In genomic region chr5:78638973-78639669, GRCh38 we compare ENCODE assay signal across 10 cellular contexts. TPM values are rescaled to one million over a fixed set of nuclear protein-coding genes. Genes with fewer than 3 reads are reported as not detected.
DNase-seq lines count a peak whose midpoint lies in the region; ATAC-seq and TF ChIP-seq lines count a peak whose summit lies in the region.
"Had no signal": no experiment of that assay in that cellular context is flagged by ENCODE, and none has a peak within 500 bp of the region (broad histone marks: within the 10 kb centered on the region; RNA-seq: fewer than 3 reads in every experiment).

No MANE protein-coding gene starts in this region.

- peak overlapping the region; percentile 20 to 76 (median 61) for H3K4me3 Mint-ChIP-seq in brain

- H2BK120ac ChIP-seq in neuronal stem cell (ENCODE audit: low read depth, low read length), result no peak overlapping the region

- H3K14ac ChIP-seq in neuronal stem cell (ENCODE audit: low read length), result no peak overlapping the region

- no peak for TF ChIP-seq CTCF in heart left ventricle (IDR thresholded peaks at IDR 0.05)
- no peak for TF ChIP-seq CTCF in brain (conservative IDR thresholded peaks at IDR 0.05)
- no peak for TF ChIP-seq CTCF in transverse colon (IDR thresholded peaks at IDR 0.05)
- no peak for TF ChIP-seq CTCF in foreskin fibroblast (IDR thresholded peaks at IDR 0.05; ENCODE audit: low read depth, low read length)

- H3K27ac Mint-ChIP-seq in brain, result peak overlapping the region; percentile 15 to 97 (median 84)

- peaks cover 82% of the 10 kb centered on the region for H3K4me1 Mint-ChIP-seq in brain

- 68 to 75% (median 74%) methylated on average over 4 of the region's 4 CpGs for WGBS in heart left ventricle, 4 donors
- 74 to 80% methylated on average over 4 of the region's 4 CpGs for WGBS in transverse colon (ENCODE audit: low coverage in 1 of 2), 2 donors
- WGBS in neuronal stem cell (ENCODE audit: extremely low coverage in 2 of 2, insufficient read length in 2 of 2, insufficient replicate concordance in 1 of 2), 2 donors, result no CpG with 5 or more reads among the region's 4 CpGs

- H3K79me1 ChIP-seq in neuronal stem cell (ENCODE audit: low read depth, low read length), result peaks cover 6% of the 10 kb centered on the region

- no peak overlapping the region for H2BK5ac ChIP-seq in neuronal stem cell (ENCODE audit: low read length)

- H3K27ac ChIP-seq in heart left ventricle, result peak overlapping the region in 9 of 12 donors; percentile 17 to 60 (median 44)
- H3K27ac ChIP-seq in transverse colon, result peak overlapping the region in 3 of 4 donors; percentile 41 to 64 (median 49)
- H3K27ac ChIP-seq in neuronal stem cell (replicated peaks; ENCODE audit: low read length), result no peak overlapping the region
- H3K27ac ChIP-seq: WERI-Rb-1 had no signal

- H4K8ac ChIP-seq in neuronal stem cell (ENCODE audit: low read depth, low read length), result no peak overlapping the region

- TF ChIP-seq POLR2A in heart left ventricle (IDR thresholded peaks at IDR 0.05) (no peak), transverse colon (IDR thresholded peaks at IDR 0.05) (no peak)

- in situ Hi-C loops in transverse colon (cut with MboI; ENCODE audit: low pct_ligation_motif_present in 1 of 4, low pct_unique_long_range_greater_than_20kb in 1 of 4, low sequenced_read_pairs in 3 of 4), result no loop called here

- H3K27me3 Mint-ChIP-seq in brain, result peaks cover 8% of the 10 kb centered on the region

- no peak overlapping the region for H3K4ac ChIP-seq in neuronal stem cell (ENCODE audit: low read length)

- TF ChIP-seq EP300 in transverse colon (IDR thresholded peaks at IDR 0.05; ENCODE audit: low read depth), result no peak

- no peak overlapping the region for H3K18ac ChIP-seq in neuronal stem cell (ENCODE audit: low read length)

- intact Hi-C loops in heart left ventricle (cut with DNase I) (loop anchor here in 4 of 10 donors (5.0 to 10.0 kb wide), 3 partner anchors 92 to 174 kb away; no protein-coding TSS in a partner anchor), left ventricle myocardium superior (cut with micrococcal nuclease) (no loop called here), transverse colon (cut with DNase I; ENCODE audit: low total_unique reads) (no loop called here)

- H3K36me3 ChIP-seq in heart left ventricle (no peaks in the 10 kb centered on the region), mucosa of stomach (ENCODE audit: control insufficient read depth, insufficient read depth, low read length) (no peaks in the 10 kb centered on the region), transverse colon (no peaks in the 10 kb centered on the region), neuronal stem cell (replicated peaks in 1 of 2; ENCODE audit: control insufficient read depth in 2 of 2, insufficient read depth in 2 of 2, low read length in 2 of 2) (peaks cover 0 to 2% of the 10 kb centered on the region in 2 donors)
- H3K36me3 ChIP-seq: WERI-Rb-1 had no signal

- H2BK12ac ChIP-seq in neuronal stem cell (ENCODE audit: low read length), result no peak overlapping the region

- H3K36me3 Mint-ChIP-seq in brain, result peaks cover 11% of the 10 kb centered on the region

- H3K9me3 Mint-ChIP-seq in brain, result peaks cover 0 to 4% (median 0%) of the 10 kb centered on the region in 5 experiments

- H3K4me3 ChIP-seq in heart left ventricle (peak overlapping the region in 1 of 12 donors; percentile 17), mucosa of stomach (ENCODE audit: low read length) (no peak overlapping the region), transverse colon (no peak overlapping the region), neuronal stem cell (ENCODE audit: low read length in 2 of 2) (no peak overlapping the region), foreskin fibroblast (ENCODE audit: low read depth in 1 of 2, low read length in 2 of 2) (no peak overlapping the region)

- H3K4me2 ChIP-seq in neuronal stem cell (ENCODE audit: insufficient read depth, low read length, poor library complexity, severe bottlenecking), result no peak overlapping the region

- H3K9me3 ChIP-seq in heart left ventricle, result no peaks in the 10 kb centered on the region
- H3K9me3 ChIP-seq in mucosa of stomach (ENCODE audit: control insufficient read depth, low read length), result no peaks in the 10 kb centered on the region
- H3K9me3 ChIP-seq in transverse colon, result no peaks in the 10 kb centered on the region
- peaks cover 0 to 1% of the 10 kb centered on the region in 2 donors for H3K9me3 ChIP-seq in neuronal stem cell (replicated peaks in 1 of 2; ENCODE audit: control insufficient read depth in 2 of 2, insufficient read depth in 1 of 2, low read depth in 1 of 2, low read length in 2 of 2)

- DNase-seq in heart left ventricle, result no peak
- no peak for DNase-seq in left ventricle myocardium superior
- DNase-seq in transverse colon, result no peak
- no peak for DNase-seq in neuronal stem cell (ENCODE audit: low spot score)
- no peak for DNase-seq in foreskin fibroblast
- DNase-seq in midbrain (lab: John Stamatoyannopoulos, UW), result no peak
- DNase-seq: effector memory CD4-positive, alpha-beta T cell; WERI-Rb-1 had no signal

- no peak overlapping the region for H2AFZ ChIP-seq in neuronal stem cell (ENCODE audit: low read length)

- ATAC-seq in heart left ventricle (no peak), left ventricle myocardium superior (no peak)

- H3K27me3 ChIP-seq in heart left ventricle, result no peaks in the 10 kb centered on the region
- H3K27me3 ChIP-seq in mucosa of stomach (ENCODE audit: control insufficient read depth, insufficient read depth, low read length), result no peaks in the 10 kb centered on the region
- no peaks in the 10 kb centered on the region for H3K27me3 ChIP-seq in transverse colon
- no peaks in the 10 kb centered on the region for H3K27me3 ChIP-seq in neuronal stem cell (ENCODE audit: control insufficient read depth in 3 of 3, insufficient read depth in 3 of 3, low read depth in 1 of 3, low read length in 3 of 3)

- H3K23ac ChIP-seq in neuronal stem cell (ENCODE audit: low read depth, low read length, poor library complexity), result no peak overlapping the region

- no peak overlapping the region for H2AK5ac ChIP-seq in neuronal stem cell (ENCODE audit: low read depth, low read length)

- no peak overlapping the region for H2BK15ac ChIP-seq in neuronal stem cell (ENCODE audit: low read length)

- no peak overlapping the region for H4K91ac ChIP-seq in neuronal stem cell (ENCODE audit: low read depth, low read length, poor library complexity)

- peaks cover 4 to 66% (median 43%) of the 10 kb centered on the region in 12 donors for H3K4me1 ChIP-seq in heart left ventricle
- peaks cover 21% of the 10 kb centered on the region for H3K4me1 ChIP-seq in mucosa of stomach (ENCODE audit: control insufficient read depth, insufficient read depth, low read length)
- H3K4me1 ChIP-seq in transverse colon, result peaks cover 0 to 60% (median 36%) of the 10 kb centered on the region in 4 donors
- H3K4me1 ChIP-seq in neuronal stem cell (ENCODE audit: control insufficient read depth in 2 of 2, insufficient read depth in 1 of 2, low read depth in 1 of 2, low read length in 2 of 2), result peaks cover 18 to 29% of the 10 kb centered on the region in 2 donors

- H3K9ac ChIP-seq in mucosa of stomach (ENCODE audit: low read length), result peak overlapping the region; percentile 10
- H3K9ac ChIP-seq in neuronal stem cell (ENCODE audit: low read depth, low read length, poor library complexity), result no peak overlapping the region

RNA-seq across cellular contexts. Expression of gene LHFPL2, which starts 9.5 kb away (rescaled TPM):
- 10 to 100 TPM in 5 of 9 donors, 1 to 10 TPM in 4; 5.6 to 35.6 (median 10.1) TPM for total RNA-seq in heart left ventricle
- 10 to 100 TPM in 1 of 2 donors, 1 to 10 TPM in 1; 1.8 to 11.5 TPM for polyA plus RNA-seq in heart left ventricle
- total RNA-seq in left ventricle myocardium superior, result 5.4 TPM
- polyA plus RNA-seq in brain (ENCODE audit: insufficient read depth, low read depth, low replicate concordance), result 3.2 TPM
- total RNA-seq in transverse colon, result 10 to 100 TPM; 34.4 to 79.6 (median 51.5) TPM
- 10.8 TPM for polyA plus RNA-seq in neuronal stem cell (2013, experiment 1 of 2)
- 11.6 TPM for polyA plus RNA-seq in neuronal stem cell (2013, experiment 2 of 2)
